Comparison of ENCODE assay signal across 20 cellular contexts in genomic region chr5:57683036-57683600, GRCh38.
DNase-seq lines count a peak whose midpoint lies in the region; ATAC-seq and TF ChIP-seq lines count a peak whose summit lies in the region.
"Had no signal": no experiment of that assay in that cellular context is flagged by ENCODE, and none has a peak within 500 bp of the region (broad histone marks: within the 10 kb centered on the region; RNA-seq: fewer than 3 reads in every experiment).

No MANE protein-coding gene starts in this region.

- TF ChIP-seq CTCF in AG10803 (conservative IDR thresholded peaks at IDR 0.05; ENCODE audit: low read length) (no peak), RWPE2 (IDR thresholded peaks at IDR 0.05; ENCODE audit: poor library complexity, severe bottlenecking) (no peak)

- H3K4me3 ChIP-seq in AG10803 (ENCODE audit: low read length) (no peak overlapping the region), RWPE2 (ENCODE audit: severe bottlenecking) (no peak overlapping the region)
- H3K4me3 ChIP-seq: A549, GM23248, K562 had no signal

- DNase-seq in AG10803 (ENCODE audit: low read depth) (peak; percentile 2), RWPE2 (ENCODE audit: low spot score) (no peak), fibroblast of gingiva (ENCODE audit: low read depth) (peak; percentile 17), iris pigment epithelial cell (ENCODE audit: low read depth) (peak; percentile 74), midbrain (lab: John Stamatoyannopoulos, UW) (no peak)
- DNase-seq: C1 segment of cervical spinal cord, GF-D8, GM23248, HCEC 1CT, NCI-H1048, NCI-H146, NCI-H2081, NCI-H510A treated with DMSO at 0.1 percent for 48 hours, NCI-H82 had no signal

- H3K27me3 ChIP-seq in RWPE2 (ENCODE audit: insufficient read depth, poor library complexity, severe bottlenecking) = no peaks in the 10 kb centered on the region

- H3K4me1 ChIP-seq in RWPE2 (ENCODE audit: insufficient read depth, poor library complexity, severe bottlenecking) = peaks cover 36% of the 10 kb centered on the region

- no peaks in the 10 kb centered on the region for H3K9me3 ChIP-seq in RWPE2 (ENCODE audit: severe bottlenecking)
- H3K9me3 ChIP-seq: A549 had no signal

- ATAC-seq in RWPE2 (ENCODE audit: low read depth) (no peak), HG03025 (IDR thresholded peaks at IDR 0.05; ENCODE audit: low FRiP score, unreplicated experiment) (no peak), HG03442 (IDR thresholded peaks at IDR 0.05; ENCODE audit: unreplicated experiment) (no peak)
- ATAC-seq: A549, K562, Panc1, Right ventricle myocardium inferior had no signal

- no peaks in the 10 kb centered on the region for H3K36me3 ChIP-seq in RWPE2 (ENCODE audit: low read depth)

- peak overlapping the region; percentile 59 for H3K27ac ChIP-seq in RWPE2 (ENCODE audit: poor library complexity, severe bottlenecking)
- H3K27ac ChIP-seq: A549, GM23248 had no signal

Comparison
In these comparisons a context has a peak if more than half of its experiments do, and no peak if none do; other contexts are left out.
1. DNase-seq: peak in AG10803 (single experiment), fibroblast of gingiva (single experiment) and iris pigment epithelial cell (single experiment); none in RWPE2 (single experiment) and midbrain (single experiment).